In the genomic region with DNA sequence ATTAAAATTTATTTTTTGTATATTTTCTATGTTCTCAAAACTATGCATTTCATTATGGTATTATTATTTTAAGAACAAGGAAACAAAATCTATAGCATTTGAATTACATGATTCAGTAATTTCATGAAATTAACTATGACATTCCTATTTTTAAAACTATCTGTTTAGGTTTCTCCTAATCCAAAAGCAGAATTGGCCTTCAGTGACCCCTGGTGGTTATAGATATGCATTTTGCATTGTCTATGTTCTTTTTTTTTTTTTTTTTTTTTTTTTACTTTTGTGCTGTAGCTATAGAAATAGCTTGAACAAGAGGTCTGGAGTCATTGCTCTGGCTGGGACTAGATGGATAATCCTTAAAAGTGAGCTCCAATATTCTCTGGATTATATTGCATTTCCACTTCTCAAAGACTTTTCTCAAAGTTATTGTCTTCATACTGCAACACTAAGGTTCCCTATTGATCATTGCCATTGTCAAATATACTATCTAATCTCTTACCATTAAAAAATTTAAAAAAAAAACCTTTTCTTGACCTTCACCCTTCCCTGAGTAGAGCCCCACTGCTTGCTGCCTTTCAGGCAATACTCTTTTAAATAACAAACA, we compare ENCODE assay signal across 8 cellular contexts. TPM values are rescaled to one million over a fixed set of nuclear protein-coding genes. Genes with fewer than 3 reads are reported as not detected.
DNase-seq lines count a peak whose midpoint lies in the region; ATAC-seq and TF ChIP-seq lines count a peak whose summit lies in the region.

No MANE protein-coding gene starts in this region.

- H3K36me3 Mint-ChIP-seq in activated T-helper 17 cell treated with anti-CD3 and anti-CD28 coated beads, Interleukin-2, amount 50 U/mL, for 72 hours (ENCODE audit: low read depth), result no peaks in the 10 kb centered on the region

- H3K9me3 Mint-ChIP-seq in activated T-helper 17 cell treated with anti-CD3 and anti-CD28 coated beads, Interleukin-2, amount 50 U/mL, for 72 hours, result peaks cover 21% of the 10 kb centered on the region

- H3K4me1 ChIP-seq in left ventricle myocardium inferior (no peaks in the 10 kb centered on the region), right atrium auricular region (no peaks in the 10 kb centered on the region)

- TF ChIP-seq CTCF in left ventricle myocardium inferior (IDR thresholded peaks at IDR 0.05; ENCODE audit: borderline replicate concordance) (peak; percentile 69), right atrium auricular region (IDR thresholded peaks at IDR 0.05) (peak in 1 of 2 donors; percentile 57), astrocyte of the cerebellum (IDR thresholded peaks at IDR 0.05; ENCODE audit: low read depth, low read length, missing control alignments) (peak; percentile 53)

- DNase-seq in left ventricle myocardium inferior (no peak), right atrium auricular region (ENCODE audit: low spot score) (no peak), NCI-H146 (lab: John Stamatoyannopoulos, UW) (peak; percentile 73), astrocyte of the cerebellum (ENCODE audit: low read depth) (no peak), medulla oblongata (ENCODE audit: extremely low spot score) (peak; percentile 19), substantia nigra (lab: John Stamatoyannopoulos, UW) (no peak), GM19238 (ENCODE audit: insufficient read length, low spot score) (no peak)

- H3K4me3 ChIP-seq in left ventricle myocardium inferior, result no peak overlapping the region
- no peak overlapping the region for H3K4me3 ChIP-seq in right atrium auricular region
- no peak overlapping the region for H3K4me3 ChIP-seq in astrocyte of the cerebellum (ENCODE audit: low read depth, low read length)

- H3K27ac ChIP-seq in left ventricle myocardium inferior (replicated peaks) (no peak overlapping the region), right atrium auricular region (no peak overlapping the region), substantia nigra (ENCODE audit: low read depth, low read length, poor library complexity, severe bottlenecking) (no peak overlapping the region)

- H3K9me3 ChIP-seq in left ventricle myocardium inferior (replicated peaks) (peaks cover 22% of the 10 kb centered on the region), right atrium auricular region (peaks cover 4 to 28% of the 10 kb centered on the region in 2 donors)

- H3K27me3 ChIP-seq in left ventricle myocardium inferior (ENCODE audit: low read depth) (peaks cover 20% of the 10 kb centered on the region), right atrium auricular region (no peaks in the 10 kb centered on the region)

- H3K36me3 ChIP-seq in left ventricle myocardium inferior (no peaks in the 10 kb centered on the region), right atrium auricular region (no peaks in the 10 kb centered on the region)

- H3K4me1 Mint-ChIP-seq in activated T-helper 17 cell treated with anti-CD3 and anti-CD28 coated beads, Interleukin-2, amount 50 U/mL, for 72 hours, result no peaks in the 10 kb centered on the region

- no peak for ATAC-seq in activated T-helper 17 cell treated with anti-CD3 and anti-CD28 coated beads, Interleukin-2, amount 50 U/mL, for 72 hours (replicated peaks)

- no peak overlapping the region for H3K4me3 Mint-ChIP-seq in activated T-helper 17 cell treated with anti-CD3 and anti-CD28 coated beads, Interleukin-2, amount 50 U/mL, for 72 hours

- in situ Hi-C loops in astrocyte of the cerebellum (cut with HindIII; ENCODE audit: low sequenced_read_pairs), result no loop called here

- H3K27me3 Mint-ChIP-seq in activated T-helper 17 cell treated with anti-CD3 and anti-CD28 coated beads, Interleukin-2, amount 50 U/mL, for 72 hours, result peaks cover 14% of the 10 kb centered on the region

- no peak overlapping the region for H3K27ac Mint-ChIP-seq in activated T-helper 17 cell treated with anti-CD3 and anti-CD28 coated beads, Interleukin-2, amount 50 U/mL, for 72 hours

- intact Hi-C loops in left ventricle myocardium inferior (cut with micrococcal nuclease), result no loop called here

RNA-seq across cellular contexts. Expression of gene DNAJC3, which starts 15.9 kb away (rescaled TPM):
- 31.5 TPM for total RNA-seq in left ventricle myocardium inferior
- total RNA-seq in right atrium auricular region, result 10 to 100 TPM; 32.6 to 37.7 TPM
- 10 to 100 TPM; 14.4 to 19.6 TPM for total RNA-seq in activated T-helper 17 cell treated with anti-CD3 and anti-CD28 coated beads, Interleukin-2, amount 50 U/mL, for 72 hours

RNA-seq across cellular contexts. Expression of gene DZIP1, which starts 16.6 kb away (rescaled TPM):
- 3.8 TPM for total RNA-seq in left ventricle myocardium inferior
- 1 to 10 TPM; 3.9 to 4.9 TPM for total RNA-seq in right atrium auricular region
- total RNA-seq in activated T-helper 17 cell treated with anti-CD3 and anti-CD28 coated beads, Interleukin-2, amount 50 U/mL, for 72 hours, result not detected

Comparison
In these comparisons a context has a peak if more than half of its experiments do, and no peak if none do; other contexts are left out.
1. DNase-seq: peak in NCI-H146 (single experiment) and medulla oblongata (single experiment); none in left ventricle myocardium inferior (single experiment), right atrium auricular region (single experiment), astrocyte of the cerebellum (single experiment), substantia nigra (0 of 49) and GM19238 (single experiment).